ENCODE assay signal across 8 cellular contexts in genomic region chr2:85584857-85585780, GRCh38. TPM values are rescaled to one million over a fixed set of nuclear protein-coding genes. Genes with fewer than 3 reads are reported as not detected.
A peak's percentile ranks its signal among the peaks of the same experiment; 100 is the strongest.
DNase-seq lines count a peak whose midpoint lies in the region; ATAC-seq and TF ChIP-seq lines count a peak whose summit lies in the region.

No MANE protein-coding gene starts in this region.

- peak overlapping the region; percentile 82 for H3K4me3 Mint-ChIP-seq in activated CD4-positive, alpha-beta memory T cell treated with anti-CD3 and anti-CD28 coated beads for 36 hours

- intact Hi-C loops in activated CD4-positive, alpha-beta memory T cell treated with anti-CD3 and anti-CD28 coated beads for 36 hours (cut with micrococcal nuclease), result loop anchor here (1.0 to 2.0 kb wide), 4 partner anchors 10 to 28 kb away; partner anchors contain the start of genes C2orf68, GGCX and RNF181

- no peaks in the 10 kb centered on the region for H3K27me3 ChIP-seq in neutrophil

- CTCF ChIA-PET in activated CD4-positive, alpha-beta memory T cell treated with anti-CD3 and anti-CD28 coated beads for 36 hours (lab: Charles Lee), result interaction anchor here (0.6 to 2.6 kb wide), 2 partner anchors 10 to 59 kb away, joined by 3 to 10 read pairs; partner anchors contain the start of gene RNF181

- peaks cover 13% of the 10 kb centered on the region for H3K36me3 Mint-ChIP-seq in activated CD4-positive, alpha-beta memory T cell treated with anti-CD3 and anti-CD28 coated beads for 36 hours

- peak overlapping the region; percentile 79 for H3K27ac ChIP-seq in neutrophil

- no peaks in the 10 kb centered on the region for H3K9me3 ChIP-seq in neutrophil

- peak overlapping the region; percentile 91 for H3K27ac Mint-ChIP-seq in activated CD4-positive, alpha-beta memory T cell treated with anti-CD3 and anti-CD28 coated beads for 36 hours

- DNase-seq in stimulated activated CD4-positive, alpha-beta T cell treated with anti-CD3 and anti-CD28 coated beads, Interleukin-15, amount 100 ng/mL, for 24 hours, result peak; percentile 44
- DNase-seq in stimulated activated CD4-positive, alpha-beta T cell treated with anti-CD3 and anti-CD28 coated beads, Interleukin-4, amount 100 ng/mL, for 1 hour, result no peak
- DNase-seq in activated CD4-positive, alpha-beta memory T cell treated with anti-CD3 and anti-CD28 coated beads for 36 hours, result peak; percentile 54
- peak; percentile 78 for DNase-seq in fibroblast of mammary gland (ENCODE audit: low read depth)
- DNase-seq in NAMALWA (ENCODE audit: low spot score), result no peak

- H3K36me3 ChIP-seq in neutrophil, result no peaks in the 10 kb centered on the region

- no peaks in the 10 kb centered on the region for H3K27me3 Mint-ChIP-seq in activated CD4-positive, alpha-beta memory T cell treated with anti-CD3 and anti-CD28 coated beads for 36 hours

- peaks cover 36% of the 10 kb centered on the region for H3K4me1 Mint-ChIP-seq in activated CD4-positive, alpha-beta memory T cell treated with anti-CD3 and anti-CD28 coated beads for 36 hours (ENCODE audit: low read depth)

- H3K4me1 ChIP-seq in neutrophil (ENCODE audit: control insufficient read depth in 1 of 2, insufficient read depth in 1 of 2, low read depth in 1 of 2, low read length in 1 of 2), result peaks cover 58 to 69% of the 10 kb centered on the region in 2 experiments

- no peaks in the 10 kb centered on the region for H3K9me3 Mint-ChIP-seq in activated CD4-positive, alpha-beta memory T cell treated with anti-CD3 and anti-CD28 coated beads for 36 hours

- POLR2A ChIA-PET in activated CD4-positive, alpha-beta memory T cell treated with anti-CD3 and anti-CD28 coated beads for 36 hours (lab: Charles Lee), result interaction anchor here (1.5 to 3.4 kb wide), 2 partner anchors 10 to 46 kb away, joined by 4 to 19 read pairs; partner anchors contain the start of genes MAT2A and RNF181

- ATAC-seq in HG03342 (IDR thresholded peaks at IDR 0.05; ENCODE audit: unreplicated experiment), result peak; percentile 41
- ATAC-seq in GM18520 (IDR thresholded peaks at IDR 0.05; ENCODE audit: unreplicated experiment), result no peak

- H3K4me3 ChIP-seq in fibroblast of mammary gland (ENCODE audit: control insufficient read depth, low read depth, low read length) (peak overlapping the region; percentile 55), neutrophil (ENCODE audit: low read depth in 1 of 2, low read length in 1 of 2) (peak overlapping the region; percentile 65 to 72)

- TF ChIP-seq CTCF in fibroblast of mammary gland (conservative IDR thresholded peaks at IDR 0.05; ENCODE audit: control insufficient read depth, insufficient read depth, low read depth, low read length), result no peak
- no peak for TF ChIP-seq CTCF in neutrophil (IDR thresholded peaks at IDR 0.05)

RNA-seq across cellular contexts. Expression of gene VAMP5, which starts 0.9 kb away (rescaled TPM):
- 10 to 100 TPM; 49.7 to 51.9 TPM for total RNA-seq in activated CD4-positive, alpha-beta memory T cell treated with anti-CD3 and anti-CD28 coated beads for 36 hours

RNA-seq across cellular contexts. Expression of gene VAMP8, which starts 7.7 kb away (rescaled TPM):
- 100 to 1,000 TPM; 112 to 114 TPM for total RNA-seq in activated CD4-positive, alpha-beta memory T cell treated with anti-CD3 and anti-CD28 coated beads for 36 hours

RNA-seq across cellular contexts. Expression of gene RNF181, which starts 10.4 kb away (rescaled TPM):
- total RNA-seq in activated CD4-positive, alpha-beta memory T cell treated with anti-CD3 and anti-CD28 coated beads for 36 hours, result 100 to 1,000 TPM; 120 to 124 TPM

RNA-seq across cellular contexts. Expression of gene TMEM150A, which starts 17.4 kb away (rescaled TPM):
- total RNA-seq in activated CD4-positive, alpha-beta memory T cell treated with anti-CD3 and anti-CD28 coated beads for 36 hours, result 1 to 10 TPM; 1.2 to 1.6 TPM

RNA-seq across cellular contexts. Expression of gene GGCX, which starts 23.8 kb away (rescaled TPM):
- total RNA-seq in activated CD4-positive, alpha-beta memory T cell treated with anti-CD3 and anti-CD28 coated beads for 36 hours, result 10 to 100 TPM; 24.2 to 25.2 TPM

Comparison
In these comparisons a context has a peak if more than half of its experiments do, and no peak if none do; other contexts are left out.
1. DNase-seq: peak in stimulated activated CD4-positive, alpha-beta T cell treated with anti-CD3 and anti-CD28 coated beads, Interleukin-15, amount 100 ng/mL, for 24 hours (single experiment), activated CD4-positive, alpha-beta memory T cell treated with anti-CD3 and anti-CD28 coated beads for 36 hours (single experiment) and fibroblast of mammary gland (single experiment); none in stimulated activated CD4-positive, alpha-beta T cell treated with anti-CD3 and anti-CD28 coated beads, Interleukin-4, amount 100 ng/mL, for 1 hour (single experiment) and NAMALWA (single experiment).